In genomic region chr15:24682905-24683304, GRCh38 we compare ENCODE assay signal across 8 cellular contexts. TPM values are rescaled to one million over a fixed set of nuclear protein-coding genes. Genes with fewer than 3 reads are reported as not detected.
"Had no signal": no experiment of that assay in that cellular context is flagged by ENCODE, and none has a peak within 500 bp of the region (broad histone marks: within the 10 kb centered on the region; RNA-seq: fewer than 3 reads in every experiment).

No MANE protein-coding gene starts in this region.

RNA-seq across cellular contexts. Expression of gene NPAP1, which starts 7.3 kb away (rescaled TPM):
- total RNA-seq: HT-29, LHCN-M2, NCI-H460, PC-9, Peyer's patch, Right ventricle myocardium superior, RPMI7951, SJSA1 had no signal
